In the genomic region with DNA sequence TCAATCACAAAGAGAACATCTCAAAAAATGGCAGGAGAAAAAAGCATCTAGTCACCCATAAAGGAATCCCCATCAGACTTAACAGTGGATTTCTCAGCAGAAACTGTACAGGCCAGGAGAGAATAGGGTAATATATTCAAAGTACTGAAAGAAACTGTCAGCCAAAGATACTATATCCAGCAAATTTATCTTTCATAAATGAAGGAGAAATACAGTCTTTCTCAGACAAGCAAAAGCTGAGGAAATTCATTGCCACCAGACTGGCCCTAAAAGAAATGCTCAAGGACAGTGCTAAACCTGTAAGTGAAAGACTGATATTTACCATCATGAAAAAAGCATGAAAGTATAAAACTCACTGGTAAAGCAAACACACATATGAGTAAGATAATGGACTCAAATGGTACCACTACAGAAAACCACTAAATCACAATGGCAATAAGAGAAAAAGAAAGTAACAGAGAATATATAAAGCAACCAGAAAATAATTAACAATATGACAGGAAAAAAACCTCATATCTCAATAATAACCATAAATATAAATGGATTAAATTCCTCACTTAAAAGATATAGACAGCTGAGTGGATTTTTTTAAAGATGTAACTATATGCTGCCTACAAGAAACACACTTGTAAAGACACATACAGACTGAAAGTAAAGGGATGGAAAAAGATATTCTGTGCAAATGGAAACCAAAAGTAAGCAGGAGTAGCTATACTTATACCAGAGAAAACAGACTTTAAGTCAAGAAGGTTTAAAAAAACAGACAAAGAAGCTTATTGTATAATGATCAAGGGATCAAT, we compare ENCODE assay signal across 14 cellular contexts.
DNase-seq lines count a peak whose midpoint lies in the region; ATAC-seq lines count a peak whose summit lies in the region.
"Had no signal": no experiment of that assay in that cellular context is flagged by ENCODE, and none has a peak within 500 bp of the region (broad histone marks: within the 10 kb centered on the region; RNA-seq: fewer than 3 reads in every experiment).

No MANE protein-coding gene starts in this region.

- ATAC-seq in GM18861 (IDR thresholded peaks at IDR 0.05; ENCODE audit: unreplicated experiment) = no peak
- ATAC-seq: CD8-positive, alpha-beta T cell; HCT116 had no signal

- no peak overlapping the region for H3K4me3 Mint-ChIP-seq in activated naive CD4-positive, alpha-beta T cell treated with anti-CD3 and anti-CD28 coated beads, Interleukin-2, amount 50 U/mL, for 24 hours
- H3K4me3 Mint-ChIP-seq in T-helper 1 cell treated with Interleukin-12 subunit alpha and Interleukin-12 subunit beta and Interleukin-4 antibody, amounts not matched to agents 30 μg/mL and 1 μg/mL, for 36 hours = peak overlapping the region; percentile 40
- H3K4me3 Mint-ChIP-seq: CD14-positive monocyte; CD8-positive, alpha-beta T cell had no signal

- H3K27ac Mint-ChIP-seq in activated naive CD4-positive, alpha-beta T cell treated with anti-CD3 and anti-CD28 coated beads, Interleukin-2, amount 50 U/mL, for 24 hours = peak overlapping the region; percentile 23
- peak overlapping the region; percentile 47 for H3K27ac Mint-ChIP-seq in T-helper 1 cell treated with Interleukin-12 subunit alpha and Interleukin-12 subunit beta and Interleukin-4 antibody, amounts not matched to agents 30 μg/mL and 1 μg/mL, for 36 hours
- H3K27ac Mint-ChIP-seq: CD14-positive monocyte; CD8-positive, alpha-beta T cell had no signal

- H3K36me3 Mint-ChIP-seq in activated naive CD4-positive, alpha-beta T cell treated with anti-CD3 and anti-CD28 coated beads, Interleukin-2, amount 50 U/mL, for 24 hours = peaks cover 4% of the 10 kb centered on the region
- peaks cover 15% of the 10 kb centered on the region for H3K36me3 Mint-ChIP-seq in T-helper 1 cell treated with Interleukin-12 subunit alpha and Interleukin-12 subunit beta and Interleukin-4 antibody, amounts not matched to agents 30 μg/mL and 1 μg/mL, for 36 hours (ENCODE audit: low read depth)

- H3K27me3 Mint-ChIP-seq in activated naive CD4-positive, alpha-beta T cell treated with anti-CD3 and anti-CD28 coated beads, Interleukin-2, amount 50 U/mL, for 24 hours = no peaks in the 10 kb centered on the region
- H3K27me3 Mint-ChIP-seq in T-helper 1 cell treated with Interleukin-12 subunit alpha and Interleukin-12 subunit beta and Interleukin-4 antibody, amounts not matched to agents 30 μg/mL and 1 μg/mL, for 36 hours (ENCODE audit: low read depth) = no peaks in the 10 kb centered on the region

- DNase-seq in DMS53 (lab: John Stamatoyannopoulos, UW) = peak; percentile 13
- no peak for DNase-seq in DMS53 treated with DMSO at 0.1 percent for 48 hours (lab: John Stamatoyannopoulos, UW; ENCODE audit: unreplicated experiment)
- no peak for DNase-seq in activated naive CD4-positive, alpha-beta T cell treated with anti-CD3 and anti-CD28 coated beads, Interleukin-2, amount 50 U/mL, for 16 hours
- DNase-seq in KG1 (lab: John Stamatoyannopoulos, UW) = no peak
- no peak for DNase-seq in kidney glomerular epithelial cell (lab: John Stamatoyannopoulos, UW)
- DNase-seq: CD8-positive, alpha-beta T cell; COR-L47; DMS153; GF-D8 had no signal

- no peaks in the 10 kb centered on the region for H3K4me1 Mint-ChIP-seq in activated naive CD4-positive, alpha-beta T cell treated with anti-CD3 and anti-CD28 coated beads, Interleukin-2, amount 50 U/mL, for 24 hours
- peaks cover 12% of the 10 kb centered on the region for H3K4me1 Mint-ChIP-seq in T-helper 1 cell treated with Interleukin-12 subunit alpha and Interleukin-12 subunit beta and Interleukin-4 antibody, amounts not matched to agents 30 μg/mL and 1 μg/mL, for 36 hours (ENCODE audit: low read depth)
- H3K4me1 Mint-ChIP-seq: CD14-positive monocyte had no signal

- H3K9me3 Mint-ChIP-seq in activated naive CD4-positive, alpha-beta T cell treated with anti-CD3 and anti-CD28 coated beads, Interleukin-2, amount 50 U/mL, for 24 hours = peaks cover 6% of the 10 kb centered on the region
- peaks cover 30% of the 10 kb centered on the region for H3K9me3 Mint-ChIP-seq in T-helper 1 cell treated with Interleukin-12 subunit alpha and Interleukin-12 subunit beta and Interleukin-4 antibody, amounts not matched to agents 30 μg/mL and 1 μg/mL, for 36 hours
